8 cellular contexts compared by ENCODE assay signal in the genomic region with DNA sequence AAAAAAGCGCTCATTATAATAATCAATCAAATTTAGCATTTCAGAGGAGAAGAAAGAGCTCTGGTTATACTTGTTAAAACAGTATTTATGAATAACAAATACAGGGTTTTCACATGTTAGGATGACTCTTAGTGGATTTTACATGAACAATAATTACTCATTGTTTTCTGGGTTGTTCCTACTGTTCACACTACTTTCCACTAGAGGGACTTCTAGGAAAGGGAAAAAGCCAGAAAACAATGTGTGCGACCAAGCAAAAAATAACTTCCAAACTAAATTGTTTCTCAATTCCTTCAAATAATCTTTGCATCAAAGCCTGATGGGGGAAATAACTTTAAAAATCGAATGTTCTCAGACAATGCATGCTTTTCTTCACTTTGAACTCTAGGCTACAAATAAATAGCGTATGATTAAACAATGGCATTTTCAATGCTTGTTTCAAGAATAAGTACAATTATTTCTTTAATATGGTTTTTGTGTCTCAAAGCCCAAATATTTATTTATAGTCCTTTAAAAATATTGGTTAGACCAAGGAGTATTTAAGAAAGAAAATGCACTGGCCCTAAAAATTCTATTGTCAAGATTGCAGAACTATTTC.
DNase-seq lines count a peak whose midpoint lies in the region; ATAC-seq, FAIRE-seq and TF ChIP-seq lines count a peak whose summit lies in the region.

No MANE protein-coding gene starts in this region.

- H3K9me3 ChIP-seq in adipocyte (ENCODE audit: control insufficient read depth, low read length) (no peaks in the 10 kb centered on the region), kidney (ENCODE audit: control insufficient read depth in 1 of 2, low read length in 2 of 2) (no peaks in the 10 kb centered on the region)

- DNase-seq in DMS 273 (lab: John Stamatoyannopoulos, UW; ENCODE audit: unreplicated experiment) (peak; percentile 39), DMS 273 treated with DMSO at 0.1 percent for 48 hours (lab: John Stamatoyannopoulos, UW) (no peak), adipocyte (ENCODE audit: low read depth) (peak; percentile 85), kidney (no peak), COLO668 (lab: John Stamatoyannopoulos, UW; ENCODE audit: unreplicated experiment) (no peak), ecto neural progenitor cell (ENCODE audit: low spot score) (no peak)

- H3K36me3 ChIP-seq in adipocyte (ENCODE audit: control insufficient read depth, insufficient read depth, low read length, severe bottlenecking) (no peaks in the 10 kb centered on the region), kidney (ENCODE audit: control insufficient read depth in 1 of 2, insufficient read depth in 2 of 2, low read length in 2 of 2) (no peaks in the 10 kb centered on the region)

- FAIRE-seq in kidney (lab: Jason Lieb, UNC), result peak; percentile 68

- no peak for TF ChIP-seq EP300 in Ishikawa (IDR thresholded peaks at IDR 0.05; ENCODE audit: borderline replicate concordance)

- H3K9ac ChIP-seq in adipocyte (ENCODE audit: low read length) (no peak overlapping the region), kidney (ENCODE audit: low read length in 2 of 2) (no peak overlapping the region)

- peak; percentile 80 for TF ChIP-seq RAD21 in Ishikawa (IDR thresholded peaks at IDR 0.05; ENCODE audit: low read depth)

- H3K27ac ChIP-seq in kidney (ENCODE audit: low read depth in 2 of 2, low read length in 2 of 2), result no peak overlapping the region

- intact Hi-C loops in kidney (cut with DNase I), result loop anchor here (10.0 kb wide), 1 partner anchor 580 kb away; no protein-coding TSS in a partner anchor

- H3K4me1 ChIP-seq in adipocyte (ENCODE audit: control insufficient read depth, insufficient read depth, low read length) (peaks cover 13% of the 10 kb centered on the region), kidney (ENCODE audit: control insufficient read depth in 1 of 2, insufficient read depth in 1 of 2, low read depth in 1 of 2, low read length in 2 of 2) (no peaks in the 10 kb centered on the region)

- no peak for ATAC-seq in GM18511 (IDR thresholded peaks at IDR 0.05; ENCODE audit: unreplicated experiment)

- no peak overlapping the region for H3K4me3 ChIP-seq in adipocyte (ENCODE audit: low read length)
- no peak overlapping the region for H3K4me3 ChIP-seq in kidney (ENCODE audit: low read length in 2 of 2)

- TF ChIP-seq CTCF in kidney (IDR thresholded peaks at IDR 0.05; ENCODE audit: borderline replicate concordance, extremely low read depth, insufficient read depth), result peak; percentile 57

- H3K27me3 ChIP-seq in adipocyte (replicated peaks; ENCODE audit: control insufficient read depth, insufficient read depth, low read length), result no peaks in the 10 kb centered on the region

TF ChIP-seq in Ishikawa, 13 proteins besides CTCF, POLR2A, EP300 and RAD21:
- TF ChIP-seq NFIC (IDR thresholded peaks at IDR 0.05) (no peak), TCF12 (IDR thresholded peaks at IDR 0.05; ENCODE audit: low read depth) (no peak), ZBTB7A (IDR thresholded peaks at IDR 0.05; ENCODE audit: low read depth) (no peak), EGR1 (IDR thresholded peaks at IDR 0.05) (no peak), FOXM1 (IDR thresholded peaks at IDR 0.05; ENCODE audit: borderline replicate concordance, low read depth) (no peak), CREB1 (IDR thresholded peaks at IDR 0.05; ENCODE audit: low read depth) (no peak), TAF1 (IDR thresholded peaks at IDR 0.05; ENCODE audit: low read depth) (no peak), YY1 (IDR thresholded peaks at IDR 0.05; ENCODE audit: low read depth) (no peak), TEAD4 (IDR thresholded peaks at IDR 0.05) (no peak), CEBPB (IDR thresholded peaks at IDR 0.05) (no peak)
- TF ChIP-seq, protein P1, sequence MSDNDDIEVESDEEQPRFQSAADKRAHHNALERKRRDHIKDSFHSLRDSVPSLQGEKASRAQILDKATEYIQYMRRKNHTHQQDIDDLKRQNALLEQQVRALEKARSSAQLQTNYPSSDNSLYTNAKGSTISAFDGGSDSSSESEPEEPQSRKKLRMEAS (IDR thresholded peaks at IDR 0.05), result no peak
- TF ChIP-seq, protein P2, sequence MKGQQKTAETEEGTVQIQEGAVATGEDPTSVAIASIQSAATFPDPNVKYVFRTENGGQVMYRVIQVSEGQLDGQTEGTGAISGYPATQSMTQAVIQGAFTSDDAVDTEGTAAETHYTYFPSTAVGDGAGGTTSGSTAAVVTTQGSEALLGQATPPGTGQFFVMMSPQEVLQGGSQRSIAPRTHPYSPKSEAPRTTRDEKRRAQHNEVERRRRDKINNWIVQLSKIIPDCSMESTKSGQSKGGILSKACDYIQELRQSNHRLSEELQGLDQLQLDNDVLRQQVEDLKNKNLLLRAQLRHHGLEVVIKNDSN (IDR thresholded peaks at IDR 0.05), result no peak
- TF ChIP-seq, protein P3, sequence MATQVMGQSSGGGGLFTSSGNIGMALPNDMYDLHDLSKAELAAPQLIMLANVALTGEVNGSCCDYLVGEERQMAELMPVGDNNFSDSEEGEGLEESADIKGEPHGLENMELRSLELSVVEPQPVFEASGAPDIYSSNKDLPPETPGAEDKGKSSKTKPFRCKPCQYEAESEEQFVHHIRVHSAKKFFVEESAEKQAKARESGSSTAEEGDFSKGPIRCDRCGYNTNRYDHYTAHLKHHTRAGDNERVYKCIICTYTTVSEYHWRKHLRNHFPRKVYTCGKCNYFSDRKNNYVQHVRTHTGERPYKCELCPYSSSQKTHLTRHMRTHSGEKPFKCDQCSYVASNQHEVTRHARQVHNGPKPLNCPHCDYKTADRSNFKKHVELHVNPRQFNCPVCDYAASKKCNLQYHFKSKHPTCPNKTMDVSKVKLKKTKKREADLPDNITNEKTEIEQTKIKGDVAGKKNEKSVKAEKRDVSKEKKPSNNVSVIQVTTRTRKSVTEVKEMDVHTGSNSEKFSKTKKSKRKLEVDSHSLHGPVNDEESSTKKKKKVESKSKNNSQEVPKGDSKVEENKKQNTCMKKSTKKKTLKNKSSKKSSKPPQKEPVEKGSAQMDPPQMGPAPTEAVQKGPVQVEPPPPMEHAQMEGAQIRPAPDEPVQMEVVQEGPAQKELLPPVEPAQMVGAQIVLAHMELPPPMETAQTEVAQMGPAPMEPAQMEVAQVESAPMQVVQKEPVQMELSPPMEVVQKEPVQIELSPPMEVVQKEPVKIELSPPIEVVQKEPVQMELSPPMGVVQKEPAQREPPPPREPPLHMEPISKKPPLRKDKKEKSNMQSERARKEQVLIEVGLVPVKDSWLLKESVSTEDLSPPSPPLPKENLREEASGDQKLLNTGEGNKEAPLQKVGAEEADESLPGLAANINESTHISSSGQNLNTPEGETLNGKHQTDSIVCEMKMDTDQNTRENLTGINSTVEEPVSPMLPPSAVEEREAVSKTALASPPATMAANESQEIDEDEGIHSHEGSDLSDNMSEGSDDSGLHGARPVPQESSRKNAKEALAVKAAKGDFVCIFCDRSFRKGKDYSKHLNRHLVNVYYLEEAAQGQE (IDR thresholded peaks at IDR 0.05; ENCODE audit: low read depth), result no peak

Comparison
In these comparisons a context has a peak if more than half of its experiments do, and no peak if none do; other contexts are left out.
1. DNase-seq: peak in DMS 273 (single experiment) and adipocyte (single experiment); none in DMS 273 treated with DMSO at 0.1 percent for 48 hours (single experiment), kidney (single experiment), COLO668 (single experiment) and ecto neural progenitor cell (single experiment).